19 cellular contexts compared by ENCODE assay signal in genomic region chr7:47693161-47693740, GRCh38.
DNase-seq lines count a peak whose midpoint lies in the region; ATAC-seq and TF ChIP-seq lines count a peak whose summit lies in the region.
"Had no signal": no experiment of that assay in that cellular context is flagged by ENCODE, and none has a peak within 500 bp of the region (broad histone marks: within the 10 kb centered on the region; RNA-seq: fewer than 3 reads in every experiment).

No MANE protein-coding gene starts in this region.

- DNase-seq in AG08395 (ENCODE audit: low spot score) (peak; percentile 45), HT1080 (ENCODE audit: low read depth) (peak; percentile 41), cardiac fibroblast (ENCODE audit: low read depth in 2 of 2) (peak; percentile 18 to 53), kidney tubule cell (ENCODE audit: low spot score) (peak; percentile 74), ecto neural progenitor cell (ENCODE audit: low spot score) (no peak), AML-193 (lab: John Stamatoyannopoulos, UW) (no peak)
- DNase-seq: ACHN; activated CD4-positive, CD25-positive, alpha-beta regulatory T cell treated with anti-CD3 and anti-CD28 coated beads, Interleukin-2, amount 50 U/mL, for 72 hours; activated naive CD4-positive, alpha-beta T cell treated with Interleukin-2 at 50 U/mL for 16 hours; effector memory CD8-positive, alpha-beta T cell; glutamatergic neuron; NCI-H1048; NCI-H82; psoas muscle; testis had no signal

- no peak for TF ChIP-seq CTCF in cardiac fibroblast (IDR thresholded peaks at IDR 0.05; ENCODE audit: low read depth, low read length)

- ATAC-seq in GM19397 (IDR thresholded peaks at IDR 0.05; ENCODE audit: unreplicated experiment) (no peak), HG03439 (IDR thresholded peaks at IDR 0.05; ENCODE audit: unreplicated experiment) (no peak)
- ATAC-seq: effector memory CD8-positive, alpha-beta T cell; psoas muscle; Right ventricle myocardium inferior had no signal

- no peak overlapping the region for H3K4me3 ChIP-seq in cardiac fibroblast (replicated peaks in 1 of 2; ENCODE audit: low read depth in 2 of 2, low read length in 2 of 2)
- H3K4me3 ChIP-seq: breast epithelium, psoas muscle, testis had no signal

Comparison
In these comparisons a context has a peak if more than half of its experiments do, and no peak if none do; other contexts are left out.
1. DNase-seq: peak in AG08395 (single experiment), HT1080 (single experiment), cardiac fibroblast (2 of 2) and kidney tubule cell (single experiment); none in ecto neural progenitor cell (single experiment) and AML-193 (0 of 2).